Comparison of ENCODE assay signal across 8 cellular contexts in the genomic region with DNA sequence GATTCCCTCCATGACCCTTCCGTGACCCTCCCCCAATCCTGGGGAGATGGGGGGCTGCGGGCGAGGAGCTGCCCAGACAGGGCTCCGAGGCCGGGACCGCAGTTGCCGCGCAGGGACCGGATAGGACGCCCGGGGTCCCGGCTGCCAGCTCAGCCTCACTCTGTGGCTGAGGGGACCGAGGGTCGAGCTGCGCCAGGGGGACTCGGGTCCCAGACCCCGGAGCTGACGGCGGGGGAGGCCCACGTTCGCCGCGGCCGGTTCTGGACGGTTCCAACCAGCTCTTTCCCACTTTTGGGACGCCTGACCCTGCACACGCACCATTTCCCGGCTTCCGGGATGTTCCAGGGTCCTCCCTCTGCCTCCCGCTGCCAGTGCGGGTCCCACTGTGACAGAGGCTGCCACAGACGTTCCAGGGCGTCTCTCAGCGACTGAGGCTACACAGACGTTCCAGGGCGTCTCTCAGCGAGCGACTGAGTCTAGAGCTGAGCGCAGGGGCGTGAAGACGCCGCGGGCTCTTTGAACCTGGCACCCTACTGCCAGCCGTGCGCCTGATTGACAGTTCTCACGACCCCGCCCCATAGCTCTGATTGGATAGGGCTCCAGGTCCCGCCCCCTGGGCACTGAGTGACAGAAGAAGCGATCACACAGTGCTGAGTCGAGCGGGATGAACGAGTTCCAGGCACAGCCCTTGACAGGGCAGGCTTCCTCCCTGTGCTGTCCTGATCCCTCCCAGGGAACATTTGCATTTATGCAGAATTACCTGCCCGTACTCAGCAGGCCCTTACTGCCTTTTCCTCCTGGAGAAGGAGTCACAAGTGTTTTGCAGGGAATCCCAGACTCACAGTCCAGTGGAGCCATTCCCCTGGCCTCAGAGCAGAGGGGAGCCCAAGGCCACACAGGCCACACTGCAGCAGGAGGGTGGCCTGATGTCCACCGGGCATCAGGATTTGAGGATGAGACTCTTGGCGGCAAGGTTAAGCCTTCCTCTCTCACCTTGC. TPM values are rescaled to one million over a fixed set of nuclear protein-coding genes. Genes with fewer than 3 reads are reported as not detected.
DNase-seq lines count a peak whose midpoint lies in the region; ATAC-seq, FAIRE-seq and TF ChIP-seq lines count a peak whose summit lies in the region.

A gene (minus strand): TSS at position 472 of the 998 bp plus-strand sequence. CDS start 151 bp downstream, at position 321.

- peak within 1 kb of the TSS; percentile 77 for H3K9ac ChIP-seq in Loucy (ENCODE audit: low read depth, low read length, poor library complexity, severe bottlenecking)
- H3K9ac ChIP-seq in SU-DHL-6 (ENCODE audit: low read length): peak within 1 kb of the TSS; percentile 94
- peak within 1 kb of the TSS; percentile 93 for H3K9ac ChIP-seq in adipocyte (ENCODE audit: low read length)

- ATAC-seq in pancreas: peak; percentile 97 to 99 (median 99)

- peak; percentile 99 for DNase-seq in G401 (ENCODE audit: low spot score)
- peak; percentile 90 for DNase-seq in H54 (ENCODE audit: insufficient read length, low spot score)
- peak; percentile 98 for DNase-seq in adipocyte (ENCODE audit: low read depth)
- peak; percentile 96 for DNase-seq in cardiac muscle cell (ENCODE audit: low read depth in 1 of 2, low spot score in 1 of 2)
- DNase-seq in pancreas: peak; percentile 95 to 99 (median 98)
- peak; percentile 99 to 100 for DNase-seq in thyroid gland

- no peaks in the 10 kb centered on the region for H3K9me3 ChIP-seq in Loucy (ENCODE audit: insufficient read depth, low read depth, low read length)
- H3K9me3 ChIP-seq in SU-DHL-6 (ENCODE audit: insufficient read depth, low read length): no peaks in the 10 kb centered on the region
- H3K9me3 ChIP-seq in adipocyte (ENCODE audit: control insufficient read depth, low read length): no peaks in the 10 kb centered on the region
- no peaks in the 10 kb centered on the region for H3K9me3 ChIP-seq in cardiac muscle cell (ENCODE audit: low read depth)
- H3K9me3 ChIP-seq in pancreas: no peaks in the 10 kb centered on the region
- H3K9me3 ChIP-seq in thyroid gland: no peaks in the 10 kb centered on the region

- in situ Hi-C loops in G401 (cut with HindIII; ENCODE audit: low sequenced_read_pairs): no loop called here

- H3K27ac ChIP-seq in SU-DHL-6 (ENCODE audit: low read depth, low read length) (peak within 1 kb of the TSS; percentile 93), cardiac muscle cell (peak within 1 kb of the TSS; percentile 77), pancreas (peak within 1 kb of the TSS; percentile 80 to 95 (median 92)), thyroid gland (peak within 1 kb of the TSS; percentile 89 to 94 (median 91))

- H3K4me2 ChIP-seq in Loucy (ENCODE audit: low read depth, low read length, poor library complexity, severe bottlenecking) (peak within 1 kb of the TSS; percentile 90), SU-DHL-6 (ENCODE audit: low read depth, low read length, poor library complexity, severe bottlenecking) (peak within 1 kb of the TSS; percentile 99)

- 1% methylated on average over 54 to 55 of the region's 55 CpGs for WGBS in pancreas, 2 donors
- 1 to 3% methylated on average over 22 to 25 of the region's 55 CpGs for WGBS in thyroid gland, 2 donors

- H3K9me2 ChIP-seq in Loucy (replicated peaks; ENCODE audit: low read depth, low read length): no peaks in the 10 kb centered on the region
- no peaks in the 10 kb centered on the region for H3K9me2 ChIP-seq in SU-DHL-6 (replicated peaks; ENCODE audit: insufficient read depth, low read length)

- H3F3A ChIP-seq in Loucy (ENCODE audit: low read depth): no peaks in the 10 kb centered on the region
- H3F3A ChIP-seq in SU-DHL-6 (ENCODE audit: insufficient read depth): peaks cover 22% of the 10 kb centered on the region

- intact Hi-C loops in pancreas (cut with DNase I): no loop called here
- intact Hi-C loops in thyroid gland (cut with DNase I): no loop called here

- TF ChIP-seq POLR2A in H54 (IDR thresholded peaks at IDR 0.05; ENCODE audit: low read depth, low read length): peak; percentile 76
- TF ChIP-seq POLR2A in thyroid gland (IDR thresholded peaks at IDR 0.05): peak; percentile 83 to 97

- H3K27me3 ChIP-seq in Loucy (ENCODE audit: insufficient read depth, low read length, poor library complexity, severe bottlenecking) (no peaks in the 10 kb centered on the region), SU-DHL-6 (ENCODE audit: low read length) (no peaks in the 10 kb centered on the region), adipocyte (replicated peaks; ENCODE audit: control insufficient read depth, insufficient read depth, low read length) (no peaks in the 10 kb centered on the region), cardiac muscle cell (no peaks in the 10 kb centered on the region), pancreas (no peaks in the 10 kb centered on the region), thyroid gland (no peaks in the 10 kb centered on the region)

- H3K4me3 ChIP-seq in Loucy (ENCODE audit: low read length, poor library complexity, severe bottlenecking) (peak within 1 kb of the TSS; percentile 81), SU-DHL-6 (ENCODE audit: insufficient read depth, low read length, poor library complexity, severe bottlenecking) (peak within 1 kb of the TSS; percentile 86), adipocyte (ENCODE audit: low read length) (peak within 1 kb of the TSS; percentile 89), cardiac muscle cell (peak within 1 kb of the TSS; percentile 77), pancreas (peak within 1 kb of the TSS; percentile 83 to 90 (median 88)), thyroid gland (replicated peaks in 1 of 3) (peak within 1 kb of the TSS; percentile 84 to 97 (median 87))

- H4K20me1 ChIP-seq in Loucy (ENCODE audit: insufficient read depth, low read length, poor library complexity, severe bottlenecking) (no peaks in the 10 kb centered on the region), SU-DHL-6 (ENCODE audit: low read depth, low read length) (no peaks in the 10 kb centered on the region)

- peak within 1 kb of the TSS; percentile 92 for H2AFZ ChIP-seq in Loucy (ENCODE audit: low read length)
- peak within 1 kb of the TSS; percentile 87 for H2AFZ ChIP-seq in SU-DHL-6 (ENCODE audit: low read depth, low read length, severe bottlenecking)

- H3K79me2 ChIP-seq in Loucy (ENCODE audit: insufficient read depth, low read length) (no peaks in the 10 kb centered on the region), SU-DHL-6 (ENCODE audit: insufficient read depth, low read length) (peaks cover 35% of the 10 kb centered on the region)

- H3K36me3 ChIP-seq in Loucy (ENCODE audit: insufficient read depth, low read length): no peaks in the 10 kb centered on the region
- H3K36me3 ChIP-seq in SU-DHL-6 (ENCODE audit: low read length): no peaks in the 10 kb centered on the region
- H3K36me3 ChIP-seq in adipocyte (ENCODE audit: control insufficient read depth, insufficient read depth, low read length, severe bottlenecking): no peaks in the 10 kb centered on the region
- no peaks in the 10 kb centered on the region for H3K36me3 ChIP-seq in cardiac muscle cell
- no peaks in the 10 kb centered on the region for H3K36me3 ChIP-seq in pancreas
- no peaks in the 10 kb centered on the region for H3K36me3 ChIP-seq in thyroid gland

- H3K4me1 ChIP-seq in Loucy (ENCODE audit: insufficient read depth, low read length, poor library complexity, severe bottlenecking) (peaks cover 15% of the 10 kb centered on the region), adipocyte (ENCODE audit: control insufficient read depth, insufficient read depth, low read length) (peaks cover 13% of the 10 kb centered on the region), cardiac muscle cell (ENCODE audit: low read depth) (peaks cover 21% of the 10 kb centered on the region), pancreas (peaks cover 0 to 11% (median 9%) of the 10 kb centered on the region in 3 donors), thyroid gland (peaks cover 18 to 26% of the 10 kb centered on the region in 2 donors)

- TF ChIP-seq CTCF in Loucy (conservative IDR thresholded peaks at IDR 0.05; ENCODE audit: low read length): no peak
- no peak for TF ChIP-seq CTCF in SU-DHL-6 (IDR thresholded peaks at IDR 0.05; ENCODE audit: insufficient read depth, low read length, poor library complexity, severe bottlenecking)
- no peak for TF ChIP-seq CTCF in cardiac muscle cell (IDR thresholded peaks at IDR 0.05; ENCODE audit: low read depth, low read length)
- TF ChIP-seq CTCF in pancreas (IDR thresholded peaks at IDR 0.05): no peak
- peak in 1 of 6 experiments; percentile 5 for TF ChIP-seq CTCF in thyroid gland (IDR thresholded peaks at IDR 0.05)

- FAIRE-seq in H54 (lab: Jason Lieb, UNC) (peak; percentile 96), pancreas (lab: Jason Lieb, UNC) (peak; percentile 93)

RNA-seq across cellular contexts. Expression of the gene that starts here (rescaled TPM):
- total RNA-seq in G401 (2014; rRNA removed; shearing (Covaris generic)): 0.14 and 0.18 TPM in 2 replicates
- total RNA-seq in cardiac muscle cell: 3.2 and 7.7 TPM in 2 replicates
- polyA plus RNA-seq in cardiac muscle cell: 5.0 and 5.7 TPM in 2 replicates
- total RNA-seq in pancreas: 1 to 10 TPM; 1.0 to 2.9 (median 2.0) TPM
- 1 to 10 TPM; 1.6 to 1.8 TPM for polyA plus RNA-seq in pancreas
- 10 to 100 TPM in 3 of 4 donors, 1 to 10 TPM in 1; 9.9 to 13.7 (median 11.7) TPM for total RNA-seq in thyroid gland

Comparison
In these comparisons a context has a peak if more than half of its experiments do, and no peak if none do; other contexts are left out.
1. Peak in every context shown above with its lines: DNase-seq, ATAC-seq, H3K4me3 ChIP-seq and H3K27ac ChIP-seq.
2. Peak in DNase-seq in G401; RNA of the gene not detected or under 1 TPM.